ENCODE assay signal across 1 cellular context in genomic region chr21:33212159-33212851, GRCh38.
TF ChIP-seq lines count a peak whose summit lies in the region.

No MANE protein-coding gene starts in this region.

TF ChIP-seq in K562, 482 proteins besides CTCF, POLR2A, EP300 and RAD21 (continued from another document and continues in another):
- TF ChIP-seq AFF4 (CRISPR knock-in tag; IDR thresholded peaks at IDR 0.05) (no peak), POU5F1 (IDR thresholded peaks at IDR 0.05; ENCODE audit: borderline replicate concordance, low read depth, low read length, partially characterized antibody) (no peak), NR1H2 (CRISPR knock-in tag; IDR thresholded peaks at IDR 0.05) (no peak), BMI1 (IDR thresholded peaks at IDR 0.05; ENCODE audit: low read length) (no peak), ZNF695 (CRISPR knock-in tag; IDR thresholded peaks at IDR 0.05) (no peak), ZFPM2 (CRISPR knock-in tag; IDR thresholded peaks at IDR 0.05) (no peak), NUFIP1 (IDR thresholded peaks at IDR 0.05; ENCODE audit: partially characterized antibody) (peak; percentile 42), KLF16 (IDR thresholded peaks at IDR 0.05) (no peak), THRAP3 (IDR thresholded peaks at IDR 0.05; ENCODE audit: borderline replicate concordance) (no peak), KLF6 (CRISPR knock-in tag; IDR thresholded peaks at IDR 0.05; ENCODE audit: borderline replicate concordance) (no peak), ZNF347 (CRISPR knock-in tag; IDR thresholded peaks at IDR 0.05; ENCODE audit: low read depth) (no peak), KDM2B (CRISPR knock-in tag; IDR thresholded peaks at IDR 0.05) (no peak), ZNF140 (CRISPR knock-in tag; IDR thresholded peaks at IDR 0.05) (no peak), ZNF175 (CRISPR knock-in tag; IDR thresholded peaks at IDR 0.05; ENCODE audit: low read depth) (0 out of 2 replicates have a peak, but pooled peaks have one; percentile 56), PHF20 (IDR thresholded peaks at IDR 0.05; ENCODE audit: partially characterized antibody) (no peak), SAFB2 (IDR thresholded peaks at IDR 0.05; ENCODE audit: borderline replicate concordance, low read depth, low read length, severe bottlenecking) (no peak), HIVEP1 (CRISPR knock-in tag; IDR thresholded peaks at IDR 0.05) (peak; percentile 50; the same call in 1 of the 2 replicates), NBN (IDR thresholded peaks at IDR 0.05; ENCODE audit: low read depth) (peak; percentile 64), TRIM24 (IDR thresholded peaks at IDR 0.05) (peak; percentile 44 to 61; a peak in 2 of 4 replicates), SETDB1 (IDR thresholded peaks at IDR 0.05; ENCODE audit: low read length) (no peak), FOXK2 (conservative IDR thresholded peaks at IDR 0.05 in 1 of 2, IDR thresholded peaks at IDR 0.05 in 1 of 2; ENCODE audit: low read depth in 2 of 2) (0 out of 4 replicates have a peak, but pooled peaks of 1 of the 2 experiments have one; percentile 28), ELF4 (CRISPR knock-in tag; IDR thresholded peaks at IDR 0.05) (peak; percentile 19; the same call in 1 of the 2 replicates), KDM5B (IDR thresholded peaks at IDR 0.05; ENCODE audit: insufficient replicate concordance, low read depth, low read length) (no peak), PTTG1 (tag; IDR thresholded peaks at IDR 0.05; ENCODE audit: low read depth) (no peak), PPARD (CRISPR knock-in tag; IDR thresholded peaks at IDR 0.05) (no peak), ZC3H11A (IDR thresholded peaks at IDR 0.05; ENCODE audit: low read depth, low read length) (no peak), ZNF282 (CRISPR knock-in tag; IDR thresholded peaks at IDR 0.05) (no peak), THRA (IDR thresholded peaks at IDR 0.05) (no peak), ZNF23 (CRISPR knock-in tag; IDR thresholded peaks at IDR 0.05) (no peak), SMARCA5 (IDR thresholded peaks at IDR 0.05) (0 out of 2 replicates have a peak, but pooled peaks have one; percentile 28), SRF (CRISPR knock-in tag; IDR thresholded peaks at IDR 0.05) (no peak), BRD9 (IDR thresholded peaks at IDR 0.05; ENCODE audit: low read depth, partially characterized antibody) (no peak), ZBTB5 (IDR thresholded peaks at IDR 0.05) (no peak), TCF7L2 (IDR thresholded peaks at IDR 0.05; ENCODE audit: low read depth, low read length) (no peak), HINFP (tag; conservative IDR thresholded peaks at IDR 0.05; ENCODE audit: low read depth) (no peak), DMBX1 (CRISPR knock-in tag; IDR thresholded peaks at IDR 0.05; ENCODE audit: borderline replicate concordance) (peak; percentile 72; the same call in 1 of the 2 replicates), TEAD2 (tag; IDR thresholded peaks at IDR 0.05) (peak; percentile 30; the same call in 1 of the 2 replicates), NRF1 (conservative IDR thresholded peaks at IDR 0.05 in 1 of 2, IDR thresholded peaks at IDR 0.05 in 1 of 2) (no peak), SMARCE1 (IDR thresholded peaks at IDR 0.05) (peak; percentile 73; the same call in 1 of the 2 replicates), ZNF79 (CRISPR knock-in tag; IDR thresholded peaks at IDR 0.05; ENCODE audit: low read depth) (no peak), ZC3H8 (IDR thresholded peaks at IDR 0.05) (no peak), ZNF699 (CRISPR knock-in tag; IDR thresholded peaks at IDR 0.05; ENCODE audit: insufficient replicate concordance) (no peak), ZFP36 (IDR thresholded peaks at IDR 0.05; ENCODE audit: low read depth, low read length, partially characterized antibody) (peak; percentile 1), PHF8 (IDR thresholded peaks at IDR 0.05; ENCODE audit: borderline replicate concordance, low read length) (no peak; the same call in 1 of the 2 replicates), HMG20A (CRISPR knock-in tag; conservative IDR thresholded peaks at IDR 0.05) (no peak), ZBTB12 (CRISPR knock-in tag; IDR thresholded peaks at IDR 0.05) (no peak), TEAD1 (CRISPR knock-in tag; IDR thresholded peaks at IDR 0.05) (no peak), NR2C2 (CRISPR knock-in tag; IDR thresholded peaks at IDR 0.05) (no peak), NR2C2 (tag; IDR thresholded peaks at IDR 0.05) (peak; percentile 65), ZNF280A (IDR thresholded peaks at IDR 0.05; ENCODE audit: low read depth, partially characterized antibody) (no peak)
- TF ChIP-seq, protein P1, sequence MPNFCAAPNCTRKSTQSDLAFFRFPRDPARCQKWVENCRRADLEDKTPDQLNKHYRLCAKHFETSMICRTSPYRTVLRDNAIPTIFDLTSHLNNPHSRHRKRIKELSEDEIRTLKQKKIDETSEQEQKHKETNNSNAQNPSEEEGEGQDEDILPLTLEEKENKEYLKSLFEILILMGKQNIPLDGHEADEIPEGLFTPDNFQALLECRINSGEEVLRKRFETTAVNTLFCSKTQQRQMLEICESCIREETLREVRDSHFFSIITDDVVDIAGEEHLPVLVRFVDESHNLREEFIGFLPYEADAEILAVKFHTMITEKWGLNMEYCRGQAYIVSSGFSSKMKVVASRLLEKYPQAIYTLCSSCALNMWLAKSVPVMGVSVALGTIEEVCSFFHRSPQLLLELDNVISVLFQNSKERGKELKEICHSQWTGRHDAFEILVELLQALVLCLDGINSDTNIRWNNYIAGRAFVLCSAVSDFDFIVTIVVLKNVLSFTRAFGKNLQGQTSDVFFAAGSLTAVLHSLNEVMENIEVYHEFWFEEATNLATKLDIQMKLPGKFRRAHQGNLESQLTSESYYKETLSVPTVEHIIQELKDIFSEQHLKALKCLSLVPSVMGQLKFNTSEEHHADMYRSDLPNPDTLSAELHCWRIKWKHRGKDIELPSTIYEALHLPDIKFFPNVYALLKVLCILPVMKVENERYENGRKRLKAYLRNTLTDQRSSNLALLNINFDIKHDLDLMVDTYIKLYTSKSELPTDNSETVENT (CRISPR knock-in tag; IDR thresholded peaks at IDR 0.05) = no peak
- TF ChIP-seq, protein P2, sequence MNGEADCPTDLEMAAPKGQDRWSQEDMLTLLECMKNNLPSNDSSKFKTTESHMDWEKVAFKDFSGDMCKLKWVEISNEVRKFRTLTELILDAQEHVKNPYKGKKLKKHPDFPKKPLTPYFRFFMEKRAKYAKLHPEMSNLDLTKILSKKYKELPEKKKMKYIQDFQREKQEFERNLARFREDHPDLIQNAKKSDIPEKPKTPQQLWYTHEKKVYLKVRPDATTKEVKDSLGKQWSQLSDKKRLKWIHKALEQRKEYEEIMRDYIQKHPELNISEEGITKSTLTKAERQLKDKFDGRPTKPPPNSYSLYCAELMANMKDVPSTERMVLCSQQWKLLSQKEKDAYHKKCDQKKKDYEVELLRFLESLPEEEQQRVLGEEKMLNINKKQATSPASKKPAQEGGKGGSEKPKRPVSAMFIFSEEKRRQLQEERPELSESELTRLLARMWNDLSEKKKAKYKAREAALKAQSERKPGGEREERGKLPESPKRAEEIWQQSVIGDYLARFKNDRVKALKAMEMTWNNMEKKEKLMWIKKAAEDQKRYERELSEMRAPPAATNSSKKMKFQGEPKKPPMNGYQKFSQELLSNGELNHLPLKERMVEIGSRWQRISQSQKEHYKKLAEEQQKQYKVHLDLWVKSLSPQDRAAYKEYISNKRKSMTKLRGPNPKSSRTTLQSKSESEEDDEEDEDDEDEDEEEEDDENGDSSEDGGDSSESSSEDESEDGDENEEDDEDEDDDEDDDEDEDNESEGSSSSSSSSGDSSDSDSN (IDR thresholded peaks at IDR 0.05; ENCODE audit: borderline replicate concordance in 1 of 2, low read depth in 2 of 2, low read length in 2 of 2) = no peak
- TF ChIP-seq, protein P3, sequence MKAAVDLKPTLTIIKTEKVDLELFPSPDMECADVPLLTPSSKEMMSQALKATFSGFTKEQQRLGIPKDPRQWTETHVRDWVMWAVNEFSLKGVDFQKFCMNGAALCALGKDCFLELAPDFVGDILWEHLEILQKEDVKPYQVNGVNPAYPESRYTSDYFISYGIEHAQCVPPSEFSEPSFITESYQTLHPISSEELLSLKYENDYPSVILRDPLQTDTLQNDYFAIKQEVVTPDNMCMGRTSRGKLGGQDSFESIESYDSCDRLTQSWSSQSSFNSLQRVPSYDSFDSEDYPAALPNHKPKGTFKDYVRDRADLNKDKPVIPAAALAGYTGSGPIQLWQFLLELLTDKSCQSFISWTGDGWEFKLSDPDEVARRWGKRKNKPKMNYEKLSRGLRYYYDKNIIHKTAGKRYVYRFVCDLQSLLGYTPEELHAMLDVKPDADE (conservative IDR thresholded peaks at IDR 0.05; ENCODE audit: control insufficient read depth, low read depth, low read length) = 0 out of 2 replicates have a peak, but pooled peaks have one; percentile 23
